ENCODE assay signal across 8 cellular contexts in genomic region chr4:10180927-10181744, GRCh38.
DNase-seq lines count a peak whose midpoint lies in the region; ATAC-seq, FAIRE-seq and TF ChIP-seq lines count a peak whose summit lies in the region.

No MANE protein-coding gene starts in this region.

- peak; percentile 96 for ATAC-seq in GM21423 (IDR thresholded peaks at IDR 0.05; ENCODE audit: unreplicated experiment)
- peak; percentile 91 for ATAC-seq in activated T-helper 17 cell treated with anti-CD3 and anti-CD28 coated beads, Interleukin-2, amount 50 U/mL, for 72 hours (replicated peaks)

- FAIRE-seq in GM12892 (lab: Jason Lieb, UNC): peak; percentile 62

- peak overlapping the region in 7 of 8 donors; percentile 50 to 89 (median 70) for H3K27ac ChIP-seq in spleen

- peaks cover 0 to 29% (median 3%) of the 10 kb centered on the region in 6 donors for H3K4me1 ChIP-seq in spleen

- TF ChIP-seq POLR2A in GM12892 (IDR thresholded peaks at IDR 0.05; ENCODE audit: low read depth, low read length): no peak
- no peak for TF ChIP-seq POLR2A in spleen (IDR thresholded peaks at IDR 0.05)

- H3K27ac Mint-ChIP-seq in activated T-helper 17 cell treated with anti-CD3 and anti-CD28 coated beads, Interleukin-2, amount 50 U/mL, for 72 hours: peak overlapping the region; percentile 94
- no peak overlapping the region for H3K27ac Mint-ChIP-seq in glutamatergic neuron (ENCODE audit: unreplicated experiment)

- 12 to 21% (median 19%) methylated on average over 4 of the region's 4 CpGs for WGBS in spleen, 5 donors

- H3K27me3 ChIP-seq in spleen (replicated peaks in 1 of 7): no peaks in the 10 kb centered on the region

- no peaks in the 10 kb centered on the region for H3K36me3 ChIP-seq in spleen

- H3K4me3 ChIP-seq in spleen: peak overlapping the region in 1 of 8 donors; percentile 21

- peaks cover 16% of the 10 kb centered on the region for H3K4me1 Mint-ChIP-seq in activated T-helper 17 cell treated with anti-CD3 and anti-CD28 coated beads, Interleukin-2, amount 50 U/mL, for 72 hours
- H3K4me1 Mint-ChIP-seq in glutamatergic neuron (ENCODE audit: low read depth, unreplicated experiment): no peaks in the 10 kb centered on the region

- H3K9me3 Mint-ChIP-seq in activated T-helper 17 cell treated with anti-CD3 and anti-CD28 coated beads, Interleukin-2, amount 50 U/mL, for 72 hours: peaks cover 5% of the 10 kb centered on the region
- H3K9me3 Mint-ChIP-seq in glutamatergic neuron (ENCODE audit: unreplicated experiment): no peaks in the 10 kb centered on the region

- H3K9me3 ChIP-seq in spleen: no peaks in the 10 kb centered on the region

- DNase-seq in GM12892 (ENCODE audit: insufficient read length) (peak; percentile 25), HS-27A (ENCODE audit: low read depth) (peak; percentile 73), spleen (no peak), NCI-H2227 treated with DMSO at 0.1 percent for 48 hours (lab: John Stamatoyannopoulos, UW) (no peak), glutamatergic neuron (no peak), COLO668 (lab: John Stamatoyannopoulos, UW; ENCODE audit: unreplicated experiment) (no peak)

- intact Hi-C loops in spleen (cut with DNase I; ENCODE audit: low total_unique reads): no loop called here

- no peak for TF ChIP-seq CTCF in spleen (IDR thresholded peaks at IDR 0.05 in 8 of 11, conservative IDR thresholded peaks at IDR 0.05 in 3 of 11)
- TF ChIP-seq CTCF in glutamatergic neuron (IDR thresholded peaks at IDR 0.05; ENCODE audit: partially characterized antibody, unreplicated experiment): no peak

- no peaks in the 10 kb centered on the region for H3K36me3 Mint-ChIP-seq in activated T-helper 17 cell treated with anti-CD3 and anti-CD28 coated beads, Interleukin-2, amount 50 U/mL, for 72 hours (ENCODE audit: low read depth)
- no peaks in the 10 kb centered on the region for H3K36me3 Mint-ChIP-seq in glutamatergic neuron (ENCODE audit: unreplicated experiment)

- H3K4me3 Mint-ChIP-seq in activated T-helper 17 cell treated with anti-CD3 and anti-CD28 coated beads, Interleukin-2, amount 50 U/mL, for 72 hours: peak overlapping the region; percentile 69
- no peak overlapping the region for H3K4me3 Mint-ChIP-seq in glutamatergic neuron (ENCODE audit: unreplicated experiment)

- H3K27me3 Mint-ChIP-seq in activated T-helper 17 cell treated with anti-CD3 and anti-CD28 coated beads, Interleukin-2, amount 50 U/mL, for 72 hours: no peaks in the 10 kb centered on the region
- peaks cover 7% of the 10 kb centered on the region for H3K27me3 Mint-ChIP-seq in glutamatergic neuron (ENCODE audit: unreplicated experiment)

Comparison
In these comparisons a context has a peak if more than half of its experiments do, and no peak if none do; other contexts are left out.
1. DNase-seq: peak in GM12892 (single experiment) and HS-27A (single experiment); none in spleen (single experiment), NCI-H2227 treated with DMSO at 0.1 percent for 48 hours (single experiment), glutamatergic neuron (single experiment) and COLO668 (single experiment).